In the genomic region with DNA sequence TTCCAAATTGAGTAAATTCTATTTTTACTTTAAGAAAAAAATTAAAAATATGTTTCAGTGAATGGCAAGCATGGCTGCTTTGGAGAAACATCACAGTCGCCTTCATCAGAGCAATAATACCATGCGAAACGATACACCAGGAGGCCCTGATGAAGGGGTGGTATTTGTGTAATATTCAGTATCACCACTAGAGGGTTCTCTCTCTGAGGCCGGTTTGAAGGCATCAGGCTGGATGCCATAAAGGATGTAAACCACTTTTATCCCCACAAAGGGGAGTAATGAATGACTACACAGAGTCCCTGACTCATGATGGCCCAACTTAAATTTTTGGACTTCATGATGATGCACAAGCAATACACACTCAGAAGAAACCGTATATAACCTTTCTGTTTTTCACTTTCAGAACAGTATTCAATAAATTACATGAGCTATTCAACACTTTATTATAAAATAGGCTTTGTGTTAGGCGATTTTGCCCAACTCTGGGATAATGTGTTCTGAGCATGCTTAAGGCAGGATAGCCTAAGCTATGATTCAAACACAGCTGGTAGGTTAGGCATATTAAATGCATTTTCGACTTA, we compare ENCODE assay signal across 7 cellular contexts.
DNase-seq lines count a peak whose midpoint lies in the region; ATAC-seq and TF ChIP-seq lines count a peak whose summit lies in the region.

No MANE protein-coding gene starts in this region.

- H3K4me1 ChIP-seq in colonic mucosa (no peaks in the 10 kb centered on the region), lower lobe of right lung (no peaks in the 10 kb centered on the region)

- H3K27ac ChIP-seq in colonic mucosa (no peak overlapping the region), lower lobe of right lung (no peak overlapping the region)

- POLR2A ChIA-PET in GM10248 (lab: Yijun Ruan, JAX), result no interaction called here

- CTCF ChIA-PET in GM10248 (lab: Yijun Ruan, JAX), result interaction anchor here (0.8 to 3.2 kb wide), 18 partner anchors 9 to 798 kb away, joined by 3 to 15 read pairs (median 5); no protein-coding TSS in a partner anchor

- peak; percentile 92 for ATAC-seq in GM21528 (IDR thresholded peaks at IDR 0.05; ENCODE audit: low FRiP score, unreplicated experiment)
- ATAC-seq in lower lobe of right lung, result peak; percentile 66 to 74

- TF ChIP-seq CTCF in GM10248 (IDR thresholded peaks at IDR 0.05; ENCODE audit: control extremely low read depth, extremely low read depth, low read depth, missing control alignments) (peak; percentile 63), colonic mucosa (IDR thresholded peaks at IDR 0.05) (peak; percentile 71), lower lobe of right lung (IDR thresholded peaks at IDR 0.05) (peak; percentile 74)

- intact Hi-C loops in colonic mucosa (cut with DNase I) (loop anchor here (5.0 to 10.0 kb wide), 2 partner anchors 382 to 420 kb away; no protein-coding TSS in a partner anchor), lower lobe of right lung (cut with DNase I) (no loop called here)

- no peak overlapping the region for H3K4me3 ChIP-seq in colonic mucosa
- no peak overlapping the region for H3K4me3 ChIP-seq in lower lobe of right lung

- H3K9ac ChIP-seq in colonic mucosa (ENCODE audit: low read depth in 2 of 2, low read length in 2 of 2), result no peak overlapping the region

- H3K27me3 ChIP-seq in colonic mucosa, result no peaks in the 10 kb centered on the region
- no peaks in the 10 kb centered on the region for H3K27me3 ChIP-seq in lower lobe of right lung (ENCODE audit: low read depth)

- DNase-seq in GM10248 (ENCODE audit: extremely low spot score), result peak; percentile 50
- DNase-seq in HT1080 (ENCODE audit: low read depth), result peak; percentile 76
- DNase-seq in NOMO-1 treated with dmso at 0.1 percent for 144 hours (lab: John Stamatoyannopoulos, UW; ENCODE audit: unreplicated experiment), result peak; percentile 68
- DNase-seq in colonic mucosa, result no peak
- DNase-seq in lower lobe of right lung, result no peak
- no peak for DNase-seq in DMS79 (lab: John Stamatoyannopoulos, UW)

- H3K36me3 ChIP-seq in colonic mucosa, result no peaks in the 10 kb centered on the region
- H3K36me3 ChIP-seq in lower lobe of right lung, result no peaks in the 10 kb centered on the region

- no peaks in the 10 kb centered on the region for H3K9me3 ChIP-seq in colonic mucosa
- no peaks in the 10 kb centered on the region for H3K9me3 ChIP-seq in lower lobe of right lung

Comparison
In these comparisons a context has a peak if more than half of its experiments do, and no peak if none do; other contexts are left out.
1. DNase-seq: peak in GM10248 (single experiment), HT1080 (single experiment) and NOMO-1 treated with dmso at 0.1 percent for 144 hours (single experiment); none in colonic mucosa (single experiment), lower lobe of right lung (single experiment) and DMS79 (single experiment).
2. Peak in every context shown above with its lines, with median percentiles within 50 percentile points of each other: CTCF ChIP-seq.